11 cellular contexts compared by ENCODE assay signal in the genomic region with DNA sequence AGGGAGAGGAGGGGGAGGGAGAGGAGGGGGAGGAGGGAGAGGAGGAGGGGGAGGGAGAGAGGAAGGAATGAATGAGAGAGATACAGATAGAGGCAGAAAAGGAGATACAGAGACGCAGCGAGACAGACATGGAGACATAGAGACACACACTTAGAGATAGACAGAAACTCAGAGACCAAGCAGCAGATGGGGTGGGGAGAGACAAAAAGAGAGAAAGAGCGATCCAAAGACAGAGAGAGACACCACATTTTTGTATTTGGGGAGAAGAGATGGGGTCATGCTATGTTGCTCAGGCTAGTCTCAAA. TPM values are rescaled to one million over a fixed set of nuclear protein-coding genes. Genes with fewer than 3 reads are reported as not detected.
DNase-seq lines count a peak whose midpoint lies in the region; ATAC-seq and TF ChIP-seq lines count a peak whose summit lies in the region.
"Had no signal": no experiment of that assay in that cellular context is flagged by ENCODE, and none has a peak within 500 bp of the region (broad histone marks: within the 10 kb centered on the region; RNA-seq: fewer than 3 reads in every experiment).

No MANE protein-coding gene starts in this region.

- no peak; the same call in 2 of the 3 replicates for ATAC-seq in DND-41 (ENCODE audit: insufficient read depth, low read depth)
- no peak for ATAC-seq in HG02623 (IDR thresholded peaks at IDR 0.05; ENCODE audit: unreplicated experiment)
- ATAC-seq in body of pancreas = no peak

- H3K27ac Mint-ChIP-seq in MCF 10A (ENCODE audit: low read depth, unreplicated experiment) (no peak overlapping the region), chondrocyte (ENCODE audit: unreplicated experiment) (no peak overlapping the region)
- H3K27ac Mint-ChIP-seq: progenitor cell of endocrine pancreas had no signal

- H3K4me1 Mint-ChIP-seq in MCF 10A (ENCODE audit: insufficient read depth, unreplicated experiment) = peaks cover 24% of the 10 kb centered on the region
- H3K4me1 Mint-ChIP-seq in chondrocyte (ENCODE audit: low read depth) = peaks cover 30% of the 10 kb centered on the region

- peak overlapping the region in 1 of 2 experiments; percentile 54; a peak in 2 of 4 replicates for H3K4me3 ChIP-seq in DND-41 (ENCODE audit: low read depth in 1 of 2, low read length in 2 of 2)
- no peak overlapping the region for H3K4me3 ChIP-seq in Loucy (ENCODE audit: low read length, poor library complexity, severe bottlenecking)
- peak overlapping the region; percentile 45 for H3K4me3 ChIP-seq in neural cell (ENCODE audit: low read length)
- no peak overlapping the region for H3K4me3 ChIP-seq in body of pancreas

- H3F3A ChIP-seq in Loucy (ENCODE audit: low read depth) (no peaks in the 10 kb centered on the region), neural cell (ENCODE audit: insufficient read depth, low read length, poor library complexity, severe bottlenecking) (no peaks in the 10 kb centered on the region)

- H3K4me1 ChIP-seq in DND-41 (ENCODE audit: insufficient read depth, low read length) (peaks cover 45% of the 10 kb centered on the region), Loucy (ENCODE audit: insufficient read depth, low read length, poor library complexity, severe bottlenecking) (peaks cover 22% of the 10 kb centered on the region), body of pancreas (peaks cover 22% of the 10 kb centered on the region)

- H3K9me2 ChIP-seq in Loucy (replicated peaks; ENCODE audit: low read depth, low read length) (no peaks in the 10 kb centered on the region), neural cell (ENCODE audit: insufficient read depth, low read length) (no peaks in the 10 kb centered on the region)

- no peaks in the 10 kb centered on the region for H3K36me3 ChIP-seq in DND-41 (ENCODE audit: insufficient read depth, low read length)
- H3K36me3 ChIP-seq in Loucy (ENCODE audit: insufficient read depth, low read length) = no peaks in the 10 kb centered on the region
- no peaks in the 10 kb centered on the region for H3K36me3 ChIP-seq in neural cell (ENCODE audit: insufficient read depth, low read length)
- H3K36me3 ChIP-seq in body of pancreas (replicated peaks in 1 of 2; ENCODE audit: insufficient read depth in 1 of 2, low read depth in 2 of 2) = no peaks in the 10 kb centered on the region
- H3K36me3 ChIP-seq: left ventricle myocardium inferior had no signal

- no TSS peak for BruUV-seq in MCF 10A (replicated peaks; lab: Mats Ljungman, UMichigan)

- H3K4me3 Mint-ChIP-seq in MCF 10A (ENCODE audit: unreplicated experiment) (peak overlapping the region; percentile 73), chondrocyte (ENCODE audit: unreplicated experiment) (no peak overlapping the region)

- POLR2A ChIA-PET in MCF 10A (lab: Yijun Ruan, JAX) = interaction anchor here (0.6 to 2.4 kb wide), 6 partner anchors 10 to 308 kb away, joined by 3 to 22 read pairs (median 8); partner anchors contain the start of genes BAX, DBP, RPL18 and SPHK2

- H2AFZ ChIP-seq in DND-41 (ENCODE audit: low read depth, low read length) (peak overlapping the region; percentile 69), Loucy (ENCODE audit: low read length) (0 out of 2 replicates have a peak overlapping the region, but pooled peaks have one; percentile 54), neural cell (ENCODE audit: low read depth, low read length) (no peak overlapping the region)

- DNase-seq in DND-41 (no peak), MCF 10A (ENCODE audit: unreplicated experiment) (no peak), body of pancreas (no peak), chondrocyte (ENCODE audit: low spot score) (no peak), HUDEP-2 (lab: John Stamatoyannopoulos, UW; ENCODE audit: unreplicated experiment in 76 of 76) (no peak)

- TF ChIP-seq CTCF in DND-41 (IDR thresholded peaks at IDR 0.05; ENCODE audit: borderline replicate concordance, extremely low read depth, low read length, poor library complexity, severe bottlenecking) (no peak), Loucy (conservative IDR thresholded peaks at IDR 0.05; ENCODE audit: low read length) (no peak), MCF 10A (IDR thresholded peaks at IDR 0.05; ENCODE audit: unreplicated experiment) (no peak), neural cell (IDR thresholded peaks at IDR 0.05; ENCODE audit: poor library complexity, severe bottlenecking) (no peak), body of pancreas (IDR thresholded peaks at IDR 0.05) (no peak), chondrocyte (IDR thresholded peaks at IDR 0.05) (no peak)

- H3K9me3 ChIP-seq in DND-41 (ENCODE audit: insufficient read depth, low read length, severe bottlenecking) (no peaks in the 10 kb centered on the region), Loucy (ENCODE audit: insufficient read depth, low read depth, low read length) (no peaks in the 10 kb centered on the region), neural cell (ENCODE audit: low read length) (no peaks in the 10 kb centered on the region), body of pancreas (no peaks in the 10 kb centered on the region)
- H3K9me3 ChIP-seq: left ventricle myocardium inferior had no signal

- TF ChIP-seq EP300 in neural cell (conservative IDR thresholded peaks at IDR 0.05; ENCODE audit: poor library complexity, severe bottlenecking) = no peak

- WGBS in body of pancreas, 2 donors = 30 to 31% methylated on average over 3 of the region's 3 CpGs

- H3K9me3 Mint-ChIP-seq in MCF 10A (ENCODE audit: unreplicated experiment) = no peaks in the 10 kb centered on the region
- peaks cover 3% of the 10 kb centered on the region for H3K9me3 Mint-ChIP-seq in chondrocyte (ENCODE audit: low read depth)

- peak overlapping the region; percentile 70 for H3K4me2 ChIP-seq in DND-41 (ENCODE audit: insufficient read depth, low read length)
- peak overlapping the region; percentile 86 for H3K4me2 ChIP-seq in Loucy (ENCODE audit: low read depth, low read length, poor library complexity, severe bottlenecking)
- H3K4me2 ChIP-seq in neural cell (ENCODE audit: low read length) = no peak overlapping the region

- H3K9ac ChIP-seq in DND-41 (ENCODE audit: low read depth, low read length) (peak overlapping the region; percentile 53), Loucy (ENCODE audit: low read depth, low read length, poor library complexity, severe bottlenecking) (no peak overlapping the region), neural cell (ENCODE audit: low read length) (peak overlapping the region; percentile 48)

- H3K36me3 Mint-ChIP-seq in MCF 10A (ENCODE audit: insufficient read depth, unreplicated experiment) (no peaks in the 10 kb centered on the region), chondrocyte (ENCODE audit: low read depth) (peaks cover 2% of the 10 kb centered on the region)

- intact Hi-C loops in MCF 10A (cut with micrococcal nuclease) (loop anchor here (1.0 kb wide), 4 partner anchors 28 to 195 kb away; no protein-coding TSS in a partner anchor), body of pancreas (cut with DNase I) (no loop called here)

- no peaks in the 10 kb centered on the region for H3K79me2 ChIP-seq in DND-41 (ENCODE audit: insufficient read depth, low read length)
- no peaks in the 10 kb centered on the region for H3K79me2 ChIP-seq in Loucy (ENCODE audit: insufficient read depth, low read length)
- H3K79me2 ChIP-seq in neural cell (replicated peaks; ENCODE audit: insufficient read depth, low read length) = no peaks in the 10 kb centered on the region

- H3K27ac ChIP-seq in DND-41 (ENCODE audit: low read length) = peak overlapping the region; percentile 73
- peak overlapping the region; percentile 57 for H3K27ac ChIP-seq in neural cell (ENCODE audit: low read length)
- peak overlapping the region in 1 of 4 donors; percentile 91 for H3K27ac ChIP-seq in body of pancreas

- peaks cover 10% of the 10 kb centered on the region for H3K27me3 Mint-ChIP-seq in MCF 10A (ENCODE audit: insufficient read depth, unreplicated experiment)
- no peaks in the 10 kb centered on the region for H3K27me3 Mint-ChIP-seq in chondrocyte (ENCODE audit: low read depth)

- H4K20me1 ChIP-seq in DND-41 (ENCODE audit: insufficient read depth, low read length) (no peaks in the 10 kb centered on the region), Loucy (ENCODE audit: insufficient read depth, low read length, poor library complexity, severe bottlenecking) (no peaks in the 10 kb centered on the region), neural cell (ENCODE audit: insufficient read depth) (no peaks in the 10 kb centered on the region)

- no peaks in the 10 kb centered on the region for H3K27me3 ChIP-seq in DND-41 (ENCODE audit: insufficient read depth, low read length, poor library complexity)
- H3K27me3 ChIP-seq in Loucy (ENCODE audit: insufficient read depth, low read length, poor library complexity, severe bottlenecking) = no peaks in the 10 kb centered on the region
- H3K27me3 ChIP-seq in neural cell (ENCODE audit: insufficient read depth, low read depth, low read length) = no peaks in the 10 kb centered on the region
- no peaks in the 10 kb centered on the region for H3K27me3 ChIP-seq in body of pancreas
- H3K27me3 ChIP-seq: foreskin keratinocyte had no signal

- no peak for TF ChIP-seq RAD21 in neural cell (conservative IDR thresholded peaks at IDR 0.05)

- CTCF ChIA-PET in MCF 10A (lab: Yijun Ruan, JAX) = interaction anchor here (1.3 to 1.6 kb wide), 4 partner anchors 28 to 154 kb away, joined by 3 to 8 read pairs (median 7); no protein-coding TSS in a partner anchor

- no peak for TF ChIP-seq POLR2A in body of pancreas (IDR thresholded peaks at IDR 0.05)

TF ChIP-seq in neural cell, 6 proteins besides CTCF, POLR2A, EP300 and RAD21 (continues in another document):
- TF ChIP-seq EZH2 (IDR thresholded peaks at IDR 0.05; ENCODE audit: borderline replicate concordance, insufficient read depth, low read length, poor library complexity, severe bottlenecking) (no peak), MXI1 (conservative IDR thresholded peaks at IDR 0.05; ENCODE audit: poor library complexity, severe bottlenecking) (no peak)

RNA-seq across cellular contexts. Expression of gene CA11, which starts 0.9 kb away (rescaled TPM):
- total RNA-seq in MCF 10A (2022) (2.6 and 2.9 TPM in 2 replicates), body of pancreas (1 to 10 TPM in 1 of 2 donors, not detected in 1; 2.9 TPM), chondrocyte (8.1 to 14.1 TPM (median 9.1 TPM) in 3 replicates)
- polyA plus RNA-seq in neural cell = 105 and 108 TPM in 2 replicates
- polyA minus RNA-seq in neural cell = 50.0 and 57.7 TPM in 2 replicates

RNA-seq across cellular contexts. Expression of gene DBP, which starts 9.7 kb away (rescaled TPM):
- total RNA-seq in MCF 10A (2022) (0.25 and 0.56 TPM in 2 replicates), body of pancreas (1 to 10 TPM; 2.0 to 4.9 TPM), chondrocyte (2.1 to 6.2 TPM (median 3.9 TPM) in 3 replicates)
- 1.0 and 3.6 TPM in 2 replicates for polyA plus RNA-seq in neural cell
- polyA minus RNA-seq in neural cell = 5.4 TPM in 2 replicates

RNA-seq across cellular contexts. Expression of gene NTN5, which starts 26.0 kb away (rescaled TPM):
- total RNA-seq in MCF 10A (2022) (0.17 TPM in 1 of 2 replicates, not detected in the other), body of pancreas (not detected), chondrocyte (0.97 to 1.1 TPM (median 1.1 TPM) in 3 replicates)
- 1.0 TPM in 1 of 2 replicates, not detected in the other for polyA plus RNA-seq in neural cell
- not detected in 2 replicates for polyA minus RNA-seq in neural cell
- total RNA-seq: foreskin keratinocyte had no signal
- polyA plus RNA-seq: foreskin keratinocyte had no signal

RNA-seq across cellular contexts. Expression of gene SPHK2, which starts 27.6 kb away (rescaled TPM):
- total RNA-seq in MCF 10A (2022) (16.3 and 18.2 TPM in 2 replicates), body of pancreas (10 to 100 TPM in 1 of 2 donors, 1 to 10 TPM in 1; 8.3 to 37.6 TPM), chondrocyte (18.6 to 26.5 TPM (median 20.7 TPM) in 3 replicates)
- 22.6 and 32.6 TPM in 2 replicates for polyA plus RNA-seq in neural cell
- 28.5 and 31.7 TPM in 2 replicates for polyA minus RNA-seq in neural cell

RNA-seq across cellular contexts. Expression of gene RPL18, which starts 27.9 kb away (rescaled TPM):
- total RNA-seq in MCF 10A (2022) (1,536 and 1,736 TPM in 2 replicates), body of pancreas (1,000 to 10,000 TPM; 2,402 to 3,112 TPM), chondrocyte (727 to 753 TPM (median 751 TPM) in 3 replicates)
- 2,102 and 2,180 TPM in 2 replicates for polyA plus RNA-seq in neural cell
- 717 and 772 TPM in 2 replicates for polyA minus RNA-seq in neural cell
